In the genomic region with DNA sequence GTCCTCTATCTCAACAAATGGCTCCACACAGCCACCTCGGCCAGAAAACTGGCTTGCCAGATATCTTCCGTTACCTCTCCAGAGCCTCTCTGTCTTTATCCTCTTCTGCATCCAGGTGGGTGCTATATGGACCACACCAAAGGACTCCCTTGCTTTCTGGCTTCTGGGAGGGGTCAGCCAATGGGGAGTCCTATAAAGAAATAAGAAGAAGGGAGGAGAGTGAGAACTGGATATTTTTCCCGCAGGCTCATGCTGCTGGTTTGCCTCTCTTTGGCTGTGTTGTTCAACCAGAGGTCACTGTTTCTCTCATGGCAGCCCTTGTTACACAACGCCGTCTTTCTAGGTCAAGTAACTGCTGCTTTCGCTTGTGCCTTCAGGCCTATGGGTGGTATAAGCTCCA, we compare ENCODE assay signal across 37 cellular contexts.
"Had no signal": no experiment of that assay in that cellular context is flagged by ENCODE, and none has a peak within 500 bp of the region (broad histone marks: within the 10 kb centered on the region; RNA-seq: fewer than 3 reads in every experiment).

No MANE protein-coding gene starts in this region.

- H3K4me3 ChIP-seq: adrenal gland, ascending aorta, body of pancreas, breast epithelium, cardiac muscle cell had no signal

- ATAC-seq: activated naive CD8-positive, alpha-beta T cell treated with anti-CD3 and anti-CD28 coated beads, Interleukin-2, amount 50 U/mL, for 24 hours; activated T-cell treated with anti-CD3 and anti-CD28 coated beads, Interleukin-2, amount 50 U/mL, for 4 hours; body of pancreas had no signal

- H3K4me1 Mint-ChIP-seq: activated naive CD4-positive, alpha-beta T cell treated with anti-CD3 and anti-CD28 coated beads, Interleukin-2, amount 10 ng/mL, durations not matched to agents 7 days and 5 days; activated naive CD4-positive, alpha-beta T cell treated with anti-CD3 and anti-CD28 coated beads, Interleukin-2, amount 50 U/mL, for 24 hours; brain had no signal

- H3K4me3 Mint-ChIP-seq: activated naive CD4-positive, alpha-beta T cell treated with anti-CD3 and anti-CD28 coated beads for 36 hours; activated naive CD4-positive, alpha-beta T cell treated with anti-CD3 and anti-CD28 coated beads, Interleukin-2, amount 10 ng/mL, durations not matched to agents 7 days and 5 days; activated naive CD4-positive, alpha-beta T cell treated with anti-CD3 and anti-CD28 coated beads, Interleukin-2, amount 50 U/mL, for 24 hours; activated naive CD8-positive, alpha-beta T cell; activated naive CD8-positive, alpha-beta T cell treated with anti-CD3 and anti-CD28 coated beads for 36 hours; activated naive CD8-positive, alpha-beta T cell treated with anti-CD3 and anti-CD28 coated beads, Interleukin-2, amount 10 ng/mL, durations not matched to agents 7 days and 5 days; activated naive CD8-positive, alpha-beta T cell treated with anti-CD3 and anti-CD28 coated beads, Interleukin-2, amount 50 U/mL, for 24 hours; activated T-cell treated with anti-CD3 and anti-CD28 coated beads, Interleukin-2, amount 50 U/mL, for 24 hours; activated T-cell treated with anti-CD3 and anti-CD28 coated beads, Interleukin-2, amount 50 U/mL, for 4 hours; activated T-cell treated with anti-CD3 and anti-CD28 coated beads, Interleukin-2, amount 50 U/mL, for 72 hours; activated T-helper 1 cell treated with anti-CD3 and anti-CD28 coated beads, Interleukin-12 subunit alpha, Interleukin-12 subunit beta, Interleukin-2, Interleukin-4 antibody, amounts not matched to agents 30 ng/mL and 10 ng/mL and 1 ng/mL, durations not matched to agents 14 hours and 24 hours and 36 hours; brain; central memory CD8-positive, alpha-beta T cell had no signal

- H3K9me3 Mint-ChIP-seq: activated naive CD4-positive, alpha-beta T cell treated with anti-CD3 and anti-CD28 coated beads for 36 hours; activated naive CD4-positive, alpha-beta T cell treated with anti-CD3 and anti-CD28 coated beads, Interleukin-2, amount 10 ng/mL, durations not matched to agents 7 days and 5 days; activated naive CD4-positive, alpha-beta T cell treated with anti-CD3 and anti-CD28 coated beads, Interleukin-2, amount 50 U/mL, for 24 hours; activated naive CD4-positive, alpha-beta T cell treated with anti-CD3 and anti-CD28 coated beads, Interleukin-2, amount 50 U/mL, for 72 hours; activated naive CD8-positive, alpha-beta T cell treated with anti-CD3 and anti-CD28 coated beads for 36 hours; activated naive CD8-positive, alpha-beta T cell treated with anti-CD3 and anti-CD28 coated beads, Interleukin-2, amount 10 ng/mL, durations not matched to agents 7 days and 5 days; activated naive CD8-positive, alpha-beta T cell treated with anti-CD3 and anti-CD28 coated beads, Interleukin-2, amount 50 U/mL, for 24 hours; activated T-cell treated with anti-CD3 and anti-CD28 coated beads, Interleukin-2, amount 50 U/mL, for 24 hours; activated T-cell treated with anti-CD3 and anti-CD28 coated beads, Interleukin-2, amount 50 U/mL, for 4 hours; activated T-cell treated with anti-CD3 and anti-CD28 coated beads, Interleukin-2, amount 50 U/mL, for 72 hours; activated T-helper 1 cell treated with anti-CD3 and anti-CD28 coated beads, Interleukin-12 subunit alpha, Interleukin-12 subunit beta, Interleukin-2, Interleukin-4 antibody, amounts not matched to agents 30 ng/mL and 10 ng/mL and 1 ng/mL, durations not matched to agents 14 hours and 24 hours and 36 hours; activated T-helper 2 cell treated with anti-CD3 and anti-CD28 coated beads, Interferon-gamma antibody, Interleukin-2, Interleukin-4, amounts not matched to agents 10 μg/mL and 5 μg/mL and 100 μg/mL, durations not matched to agents 14 hours and 24 hours and 36 hours; brain; central memory CD8-positive, alpha-beta T cell had no signal

- H3K27me3 ChIP-seq: adrenal gland, ascending aorta, body of pancreas, brain microvascular endothelial cell, breast epithelium, cardiac muscle cell had no signal

- DNase-seq: activated effector memory CD4-positive, alpha-beta T cell treated with anti-CD3 and anti-CD28 coated beads, Interleukin-2, amount 50 U/mL, for 16 hours; activated effector memory CD4-positive, alpha-beta T cell treated with Interleukin-2 at 50 U/mL for 16 hours; activated gamma-delta T cell; activated gamma-delta T cell treated with Interleukin-2 at 50 U/mL for 16 hours; activated naive CD4-positive, alpha-beta T cell; activated naive CD4-positive, alpha-beta T cell treated with anti-CD3 and anti-CD28 coated beads for 36 hours; activated naive CD4-positive, alpha-beta T cell treated with anti-CD3 and anti-CD28 coated beads, Interleukin-2, amount 10 ng/mL, durations not matched to agents 7 days and 5 days; activated naive CD4-positive, alpha-beta T cell treated with anti-CD3 and anti-CD28 coated beads, Interleukin-2, amount 50 U/mL, for 16 hours; activated naive CD4-positive, alpha-beta T cell treated with Interleukin-2 at 50 U/mL for 16 hours; activated naive CD8-positive, alpha-beta T cell treated with anti-CD3 and anti-CD28 coated beads for 36 hours; activated naive CD8-positive, alpha-beta T cell treated with anti-CD3 and anti-CD28 coated beads, Interleukin-2, amount 10 ng/mL, durations not matched to agents 7 days and 5 days; activated naive CD8-positive, alpha-beta T cell treated with anti-CD3 and anti-CD28 coated beads, Interleukin-2, amount 50 U/mL, for 24 hours; activated T-cell treated with anti-CD3 and anti-CD28 coated beads, Interleukin-2, amount 50 U/mL, for 1 hour; activated T-cell treated with anti-CD3 and anti-CD28 coated beads, Interleukin-2, amount 50 U/mL, for 24 hours; activated T-cell treated with anti-CD3 and anti-CD28 coated beads, Interleukin-2, amount 50 U/mL, for 4 hours; activated T-cell treated with anti-CD3 and anti-CD28 coated beads, Interleukin-2, amount 50 U/mL, for 48 hours; adrenal gland; amniotic stem cell; amygdala; anterior cingulate cortex; aorta; body of pancreas; brain microvascular endothelial cell; caudate nucleus; central memory CD4-positive, alpha-beta T cell; cerebellar nuclear complex had no signal

- H3K27me3 Mint-ChIP-seq: activated naive CD4-positive, alpha-beta T cell treated with anti-CD3 and anti-CD28 coated beads, Interleukin-2, amount 10 ng/mL, durations not matched to agents 7 days and 5 days; activated naive CD4-positive, alpha-beta T cell treated with anti-CD3 and anti-CD28 coated beads, Interleukin-2, amount 50 U/mL, for 24 hours; activated naive CD8-positive, alpha-beta T cell; activated naive CD8-positive, alpha-beta T cell treated with anti-CD3 and anti-CD28 coated beads for 36 hours; activated naive CD8-positive, alpha-beta T cell treated with anti-CD3 and anti-CD28 coated beads, Interleukin-2, amount 10 ng/mL, durations not matched to agents 7 days and 5 days; activated naive CD8-positive, alpha-beta T cell treated with anti-CD3 and anti-CD28 coated beads, Interleukin-2, amount 50 U/mL, for 24 hours; activated T-cell treated with anti-CD3 and anti-CD28 coated beads, Interleukin-2, amount 50 U/mL, for 24 hours; brain; central memory CD8-positive, alpha-beta T cell had no signal

- H3K27ac Mint-ChIP-seq: activated naive CD4-positive, alpha-beta T cell treated with anti-CD3 and anti-CD28 coated beads for 36 hours; activated naive CD4-positive, alpha-beta T cell treated with anti-CD3 and anti-CD28 coated beads, Interleukin-2, amount 10 ng/mL, durations not matched to agents 7 days and 5 days; activated naive CD4-positive, alpha-beta T cell treated with anti-CD3 and anti-CD28 coated beads, Interleukin-2, amount 50 U/mL, for 24 hours; activated naive CD4-positive, alpha-beta T cell treated with anti-CD3 and anti-CD28 coated beads, Interleukin-2, amount 50 U/mL, for 72 hours; activated naive CD8-positive, alpha-beta T cell; activated naive CD8-positive, alpha-beta T cell treated with anti-CD3 and anti-CD28 coated beads for 36 hours; activated naive CD8-positive, alpha-beta T cell treated with anti-CD3 and anti-CD28 coated beads, Interleukin-2, amount 10 ng/mL, durations not matched to agents 7 days and 5 days; activated naive CD8-positive, alpha-beta T cell treated with anti-CD3 and anti-CD28 coated beads, Interleukin-2, amount 50 U/mL, for 24 hours; activated T-cell treated with anti-CD3 and anti-CD28 coated beads, Interleukin-2, amount 50 U/mL, for 24 hours; activated T-cell treated with anti-CD3 and anti-CD28 coated beads, Interleukin-2, amount 50 U/mL, for 72 hours; activated T-helper 1 cell treated with anti-CD3 and anti-CD28 coated beads, Interleukin-12 subunit alpha, Interleukin-12 subunit beta, Interleukin-2, Interleukin-4 antibody, amounts not matched to agents 30 ng/mL and 10 ng/mL and 1 ng/mL, durations not matched to agents 14 hours and 24 hours and 36 hours; activated T-helper 2 cell treated with anti-CD3 and anti-CD28 coated beads, Interferon-gamma antibody, Interleukin-2, Interleukin-4, amounts not matched to agents 10 μg/mL and 5 μg/mL and 100 μg/mL, durations not matched to agents 14 hours and 24 hours and 36 hours; brain had no signal

- H3K36me3 Mint-ChIP-seq: activated naive CD4-positive, alpha-beta T cell treated with anti-CD3 and anti-CD28 coated beads, Interleukin-2, amount 10 ng/mL, durations not matched to agents 7 days and 5 days; activated naive CD4-positive, alpha-beta T cell treated with anti-CD3 and anti-CD28 coated beads, Interleukin-2, amount 50 U/mL, for 72 hours; activated naive CD8-positive, alpha-beta T cell treated with anti-CD3 and anti-CD28 coated beads, Interleukin-2, amount 10 ng/mL, durations not matched to agents 7 days and 5 days; brain had no signal

- H3K36me3 ChIP-seq: adrenal gland, ascending aorta, brain microvascular endothelial cell, breast epithelium, cardiac muscle cell had no signal

- H3K9me3 ChIP-seq: adrenal gland, ascending aorta, body of pancreas, breast epithelium had no signal

- H3K4me1 ChIP-seq: ascending aorta, body of pancreas, breast epithelium had no signal

- H3K27ac ChIP-seq: adrenal gland, ascending aorta, body of pancreas, brain microvascular endothelial cell, breast epithelium, cardiac muscle cell had no signal
